In the genomic region with DNA sequence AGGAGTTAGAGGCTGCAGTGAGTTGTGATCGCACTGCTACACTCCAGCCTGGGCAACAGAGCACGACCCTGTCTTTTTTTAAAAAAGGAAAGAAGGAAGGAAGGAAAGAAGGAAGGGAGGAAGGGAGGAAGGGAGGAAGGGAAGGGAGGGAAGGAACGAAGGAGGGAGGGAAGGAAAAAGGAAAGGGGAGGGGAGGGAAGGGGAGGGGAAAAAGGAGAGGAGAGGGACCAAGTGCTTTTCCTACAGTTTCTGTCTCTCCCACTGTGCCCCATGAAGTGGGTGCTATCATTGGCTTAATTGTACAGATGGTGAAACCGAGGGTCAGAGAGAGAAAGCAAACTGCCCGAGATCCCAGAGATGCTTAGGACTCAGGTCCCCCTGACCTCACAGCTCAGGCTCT, we compare ENCODE assay signal across 16 cellular contexts.
"Had no signal": no experiment of that assay in that cellular context is flagged by ENCODE, and none has a peak within 500 bp of the region (broad histone marks: within the 10 kb centered on the region; RNA-seq: fewer than 3 reads in every experiment).

No MANE protein-coding gene starts in this region.

- H3K9me3 Mint-ChIP-seq: mesothelial cell of epicardium, neural crest cell had no signal

- H3K27me3 Mint-ChIP-seq: activated naive CD8-positive, alpha-beta T cell; brain had no signal

- H3K27ac Mint-ChIP-seq: activated naive CD8-positive, alpha-beta T cell; mesothelial cell of epicardium had no signal

- H3K4me3 Mint-ChIP-seq: activated naive CD8-positive, alpha-beta T cell; brain; mesothelial cell of epicardium; neural crest cell had no signal

- DNase-seq: activated CD4-positive, CD25-positive, alpha-beta regulatory T cell treated with anti-CD3 and anti-CD28 coated beads, Interleukin-2, amount 50 U/mL, for 72 hours; activated gamma-delta T cell; activated T-cell treated with anti-CD3 and anti-CD28 coated beads, Interleukin-2, amount 50 U/mL, for 1 hour; central memory CD4-positive, alpha-beta T cell; effector CD4-positive, alpha-beta T cell; foreskin melanocyte; lower lobe of right lung; pancreas; sigmoid colon; spleen; T1000; thyroid gland had no signal

- H3K36me3 Mint-ChIP-seq: activated naive CD8-positive, alpha-beta T cell; brain; mesothelial cell of epicardium had no signal
